ENCODE assay signal across 24 cellular contexts in genomic region chr19:55520691-55521292, GRCh38. TPM values are rescaled to one million over a fixed set of nuclear protein-coding genes. Genes with fewer than 3 reads are reported as not detected.
"Had no signal": no experiment of that assay in that cellular context is flagged by ENCODE, and none has a peak within 500 bp of the region (broad histone marks: within the 10 kb centered on the region; RNA-seq: fewer than 3 reads in every experiment).

No MANE protein-coding gene starts in this region.

- H3K9me3 Mint-ChIP-seq: activated naive CD4-positive, alpha-beta T cell treated with anti-CD3 and anti-CD28 coated beads, Interleukin-2, amount 50 U/mL, for 72 hours; activated naive CD8-positive, alpha-beta T cell treated with anti-CD3 and anti-CD28 coated beads, Interleukin-2, amount 50 U/mL, for 24 hours; activated T-cell treated with anti-CD3 and anti-CD28 coated beads, Interleukin-2, amount 50 U/mL, for 24 hours; activated T-helper 1 cell treated with anti-CD3 and anti-CD28 coated beads, Interleukin-12 subunit alpha, Interleukin-12 subunit beta, Interleukin-2, Interleukin-4 antibody, amounts not matched to agents 30 ng/mL and 10 ng/mL and 1 ng/mL, durations not matched to agents 14 hours and 24 hours and 36 hours; T-helper 1 cell treated with Interleukin-12 subunit alpha and Interleukin-12 subunit beta and Interleukin-4 antibody, amounts not matched to agents 30 μg/mL and 1 μg/mL, for 36 hours had no signal

- H3K27me3 ChIP-seq: ascending aorta, body of pancreas had no signal

- DNase-seq: activated CD4-positive, alpha-beta T cell treated with anti-CD3 and anti-CD28 coated beads for 4 hours; activated CD8-positive, alpha-beta memory T cell treated with anti-CD3 and anti-CD28 coated beads, Interleukin-2, amount 50 U/mL, for 48 hours; activated CD8-positive, alpha-beta T cell treated with anti-CD3 and anti-CD28 coated beads, Interleukin-2, amount 10 ng/mL, durations not matched to agents 7 days and 5 days; activated effector memory CD4-positive, alpha-beta T cell treated with anti-CD3 and anti-CD28 coated beads, Interleukin-2, amount 50 U/mL, for 16 hours; activated naive CD4-positive, alpha-beta T cell treated with Interleukin-2 at 50 U/mL for 16 hours; activated naive CD8-positive, alpha-beta T cell treated with anti-CD3 and anti-CD28 coated beads, Interleukin-2, amount 50 U/mL, for 24 hours; activated T-cell treated with anti-CD3 and anti-CD28 coated beads, Interleukin-2, amount 50 U/mL, for 24 hours; body of pancreas; central memory CD4-positive, alpha-beta T cell; Karpas-422; MM.1S; NCI-H1105; NCI-H1436; NCI-H1694 treated with DMSO at 0.1 percent for 48 hours; NCI-H2029 treated with DMSO at 0.1 percent for 48 hours; NCI-H345; NCI-H510A; NCI-H526 treated with DMSO at 0.1 percent for 48 hours had no signal

- H3K9me3 ChIP-seq: ascending aorta, body of pancreas had no signal

- H3K36me3 ChIP-seq: ascending aorta had no signal

- H3K4me3 Mint-ChIP-seq: activated CD8-positive, alpha-beta T cell treated with anti-CD3 and anti-CD28 coated beads, Interleukin-2, amount 10 ng/mL, durations not matched to agents 7 days and 5 days; activated naive CD8-positive, alpha-beta T cell treated with anti-CD3 and anti-CD28 coated beads, Interleukin-2, amount 50 U/mL, for 24 hours; activated T-cell treated with anti-CD3 and anti-CD28 coated beads, Interleukin-2, amount 50 U/mL, for 24 hours; activated T-helper 1 cell treated with anti-CD3 and anti-CD28 coated beads, Interleukin-12 subunit alpha, Interleukin-12 subunit beta, Interleukin-2, Interleukin-4 antibody, amounts not matched to agents 30 ng/mL and 10 ng/mL and 1 ng/mL, durations not matched to agents 14 hours and 24 hours and 36 hours; T-helper 1 cell treated with Interleukin-12 subunit alpha and Interleukin-12 subunit beta and Interleukin-4 antibody, amounts not matched to agents 30 μg/mL and 1 μg/mL, for 36 hours had no signal

- H3K27ac Mint-ChIP-seq: activated CD8-positive, alpha-beta T cell treated with anti-CD3 and anti-CD28 coated beads, Interleukin-2, amount 10 ng/mL, durations not matched to agents 7 days and 5 days; activated naive CD4-positive, alpha-beta T cell treated with anti-CD3 and anti-CD28 coated beads, Interleukin-2, amount 50 U/mL, for 72 hours; activated naive CD8-positive, alpha-beta T cell treated with anti-CD3 and anti-CD28 coated beads, Interleukin-2, amount 50 U/mL, for 24 hours; activated T-cell treated with anti-CD3 and anti-CD28 coated beads, Interleukin-2, amount 50 U/mL, for 24 hours; activated T-helper 1 cell treated with anti-CD3 and anti-CD28 coated beads, Interleukin-12 subunit alpha, Interleukin-12 subunit beta, Interleukin-2, Interleukin-4 antibody, amounts not matched to agents 30 ng/mL and 10 ng/mL and 1 ng/mL, durations not matched to agents 14 hours and 24 hours and 36 hours; T-helper 1 cell treated with Interleukin-12 subunit alpha and Interleukin-12 subunit beta and Interleukin-4 antibody, amounts not matched to agents 30 μg/mL and 1 μg/mL, for 36 hours had no signal

- ATAC-seq: activated CD8-positive, alpha-beta T cell treated with anti-CD3 and anti-CD28 coated beads, Interleukin-2, amount 10 ng/mL, durations not matched to agents 7 days and 5 days; activated naive CD4-positive, alpha-beta T cell treated with anti-CD3 and anti-CD28 coated beads, Interleukin-2, amount 50 U/mL, for 72 hours; activated naive CD8-positive, alpha-beta T cell treated with anti-CD3 and anti-CD28 coated beads, Interleukin-2, amount 50 U/mL, for 24 hours; body of pancreas had no signal

- H3K4me3 ChIP-seq: ascending aorta, body of pancreas had no signal

- H3K36me3 Mint-ChIP-seq: activated naive CD4-positive, alpha-beta T cell treated with anti-CD3 and anti-CD28 coated beads, Interleukin-2, amount 50 U/mL, for 72 hours had no signal

- H3K27ac ChIP-seq: ascending aorta, body of pancreas had no signal

- FAIRE-seq: bronchial epithelial cell had no signal

RNA-seq across cellular contexts. Expression of gene SBK2, which starts 16.1 kb away (rescaled TPM):
- total RNA-seq: activated CD8-positive, alpha-beta T cell treated with anti-CD3 and anti-CD28 coated beads, Interleukin-2, amount 10 ng/mL, durations not matched to agents 7 days and 5 days; activated naive CD4-positive, alpha-beta T cell treated with anti-CD3 and anti-CD28 coated beads, Interleukin-2, amount 50 U/mL, for 72 hours; activated T-helper 1 cell treated with anti-CD3 and anti-CD28 coated beads, Interleukin-12 subunit alpha, Interleukin-12 subunit beta, Interleukin-2, Interleukin-4 antibody, amounts not matched to agents 30 ng/mL and 10 ng/mL and 1 ng/mL, durations not matched to agents 14 hours and 24 hours and 36 hours; ascending aorta; body of pancreas; bronchial epithelial cell; SK-MEL-5 had no signal

RNA-seq across cellular contexts. Expression of gene SBK3, which starts 24.6 kb away (rescaled TPM):
- total RNA-seq: activated CD8-positive, alpha-beta T cell treated with anti-CD3 and anti-CD28 coated beads, Interleukin-2, amount 10 ng/mL, durations not matched to agents 7 days and 5 days; activated naive CD4-positive, alpha-beta T cell treated with anti-CD3 and anti-CD28 coated beads, Interleukin-2, amount 50 U/mL, for 72 hours; activated T-helper 1 cell treated with anti-CD3 and anti-CD28 coated beads, Interleukin-12 subunit alpha, Interleukin-12 subunit beta, Interleukin-2, Interleukin-4 antibody, amounts not matched to agents 30 ng/mL and 10 ng/mL and 1 ng/mL, durations not matched to agents 14 hours and 24 hours and 36 hours; ascending aorta; body of pancreas; bronchial epithelial cell; SK-MEL-5 had no signal

RNA-seq across cellular contexts. Expression of gene SSC5D, which starts 32.6 kb away (rescaled TPM):
- total RNA-seq: SK-MEL-5 had no signal
